ENCODE assay signal across 29 cellular contexts in genomic region chr20:62722627-62723026, GRCh38. TPM values are rescaled to one million over a fixed set of nuclear protein-coding genes. Genes with fewer than 3 reads are reported as not detected.
"Had no signal": no experiment of that assay in that cellular context is flagged by ENCODE, and none has a peak within 500 bp of the region (broad histone marks: within the 10 kb centered on the region; RNA-seq: fewer than 3 reads in every experiment).

No MANE protein-coding gene starts in this region.

- H3K27me3 ChIP-seq: hepatocyte, ovary, right atrium auricular region, testis, uterus had no signal

- H2AFZ ChIP-seq: hepatocyte had no signal

- H3K36me3 ChIP-seq: gastrocnemius medialis, heart left ventricle, ovary, right atrium auricular region, stomach, tibial artery, upper lobe of right lung, uterus had no signal

- DNase-seq: effector memory CD8-positive, alpha-beta T cell; foreskin fibroblast; mesenchymal stem cell; naive thymus-derived CD4-positive, alpha-beta T cell; nucleus accumbens; ovary; stimulated activated CD4-positive, alpha-beta T cell treated with anti-CD3 and anti-CD28 coated beads, Interleukin-2, amount 100 ng/mL, for 24 hours; stimulated activated CD4-positive, alpha-beta T cell treated with anti-CD3 and anti-CD28 coated beads, Interleukin-4, amount 100 ng/mL, for 24 hours; stimulated activated naive CD4-positive, alpha-beta T cell treated with Interleukin-2 at 50 U/mL for 16 hours; testis; tibial artery; upper lobe of right lung; uterus had no signal

- H3K27ac Mint-ChIP-seq: effector memory CD8-positive, alpha-beta T cell; mesothelial cell of epicardium; nephron; stimulated activated effector memory CD8-positive, alpha-beta T cell treated with anti-CD3 and anti-CD28 coated beads, Interleukin-12 subunit alpha, Interleukin-12 subunit beta, amount 100 ng/mL, for 72 hours had no signal

- H3K4me1 Mint-ChIP-seq: central memory CD8-positive, alpha-beta T cell had no signal

- FAIRE-seq: endometrium, kidney had no signal

- ATAC-seq: effector memory CD8-positive, alpha-beta T cell; gastrocnemius medialis; heart left ventricle; left lobe of liver; mucosa of descending colon; naive thymus-derived CD4-positive, alpha-beta T cell; sciatic nerve had no signal

- H3K4me2 ChIP-seq: hepatocyte had no signal

- H3K4me1 ChIP-seq: gastrocnemius medialis, right atrium auricular region, testis, tibial artery, upper lobe of right lung, uterus had no signal

- H3K36me3 Mint-ChIP-seq: stimulated activated effector memory CD8-positive, alpha-beta T cell treated with anti-CD3 and anti-CD28 coated beads, Interleukin-12 subunit alpha, Interleukin-12 subunit beta, amount 100 ng/mL, for 72 hours had no signal

- H3K27ac ChIP-seq: coronary artery, gastrocnemius medialis, hepatocyte, ovary, right atrium auricular region, testis, tibial artery, upper lobe of right lung, uterus had no signal

- H3K9me3 ChIP-seq: gastrocnemius medialis, mucosa of descending colon, ovary, testis, uterus had no signal

- H3K4me3 Mint-ChIP-seq: central memory CD8-positive, alpha-beta T cell; effector memory CD8-positive, alpha-beta T cell; mesothelial cell of epicardium; naive thymus-derived CD4-positive, alpha-beta T cell; nephron; stimulated activated effector memory CD8-positive, alpha-beta T cell treated with anti-CD3 and anti-CD28 coated beads, Interleukin-12 subunit alpha, Interleukin-12 subunit beta, amount 100 ng/mL, for 72 hours had no signal

- H3K4me3 ChIP-seq: coronary artery, gastrocnemius medialis, heart left ventricle, hepatocyte, mucosa of descending colon, ovary, right atrium auricular region, stomach, testis, tibial artery, upper lobe of right lung, uterus had no signal

RNA-seq across cellular contexts. Expression of gene NTSR1, which starts 14.0 kb away (rescaled TPM):
- total RNA-seq: dermis blood vessel endothelial cell, uterus had no signal
- polyA plus RNA-seq: hepatocyte; naive thymus-derived CD4-positive, alpha-beta T cell had no signal
